ENCODE assay signal across 8 cellular contexts in genomic region chrX:107826286-107827136, GRCh38. TPM values are rescaled to one million over a fixed set of nuclear protein-coding genes. Genes with fewer than 3 reads are reported as not detected.
DNase-seq lines count a peak whose midpoint lies in the region.

No MANE protein-coding gene starts in this region.

- H3K4me3 Mint-ChIP-seq in stimulated activated naive CD8-positive, alpha-beta T cell treated with anti-CD3 and anti-CD28 coated beads, Interleukin-15, Interleukin-2, amounts not matched to agents 100 ng/mL and 50 ng/mL, for 24 hours, result peak overlapping the region; percentile 85

- H3K9me3 ChIP-seq in mucosa of rectum (ENCODE audit: control insufficient read depth in 2 of 2, low read length in 2 of 2), result no peaks in the 10 kb centered on the region

- DNase-seq in DMS 273 (lab: John Stamatoyannopoulos, UW; ENCODE audit: unreplicated experiment), result peak; percentile 85
- peak; percentile 14 for DNase-seq in H4 (ENCODE audit: low spot score)
- DNase-seq in NCI-H128 (lab: John Stamatoyannopoulos, UW; ENCODE audit: unreplicated experiment), result peak; percentile 2
- peak; percentile 14 for DNase-seq in activated T-cell treated with anti-CD3 and anti-CD28 coated beads for 1 hour (ENCODE audit: low read depth)
- no peak for DNase-seq in epithelial cell of prostate (ENCODE audit: low read depth, low spot score)
- no peak for DNase-seq in NCI-H1048 (lab: John Stamatoyannopoulos, UW)

- peaks cover 0 to 2% of the 10 kb centered on the region in 2 donors for H3K4me1 ChIP-seq in mucosa of rectum (ENCODE audit: control insufficient read depth in 2 of 2, insufficient read depth in 2 of 2, low read length in 2 of 2)

- H3K27ac Mint-ChIP-seq in stimulated activated naive CD8-positive, alpha-beta T cell treated with anti-CD3 and anti-CD28 coated beads, Interleukin-15, Interleukin-2, amounts not matched to agents 100 ng/mL and 50 ng/mL, for 24 hours, result peak overlapping the region; percentile 84

- peak overlapping the region; percentile 8 to 56 for H3K9ac ChIP-seq in mucosa of rectum (ENCODE audit: low read depth in 1 of 2, low read length in 2 of 2)

- peaks cover 40% of the 10 kb centered on the region for H3K4me1 Mint-ChIP-seq in stimulated activated naive CD8-positive, alpha-beta T cell treated with anti-CD3 and anti-CD28 coated beads, Interleukin-15, Interleukin-2, amounts not matched to agents 100 ng/mL and 50 ng/mL, for 24 hours (ENCODE audit: low read depth)

- peaks cover 3% of the 10 kb centered on the region for H3K27me3 Mint-ChIP-seq in stimulated activated naive CD8-positive, alpha-beta T cell treated with anti-CD3 and anti-CD28 coated beads, Interleukin-15, Interleukin-2, amounts not matched to agents 100 ng/mL and 50 ng/mL, for 24 hours

- no peaks in the 10 kb centered on the region for H3K36me3 ChIP-seq in mucosa of rectum (ENCODE audit: control insufficient read depth in 2 of 2, insufficient read depth in 2 of 2, low read length in 2 of 2)

- no peaks in the 10 kb centered on the region for H3K9me3 Mint-ChIP-seq in stimulated activated naive CD8-positive, alpha-beta T cell treated with anti-CD3 and anti-CD28 coated beads, Interleukin-15, Interleukin-2, amounts not matched to agents 100 ng/mL and 50 ng/mL, for 24 hours

- no peaks in the 10 kb centered on the region for H3K27me3 ChIP-seq in mucosa of rectum (ENCODE audit: control insufficient read depth in 2 of 2, insufficient read depth in 2 of 2, low read length in 2 of 2)

- peak overlapping the region; percentile 54 to 63 for H3K4me3 ChIP-seq in mucosa of rectum (ENCODE audit: low read length in 2 of 2)

- H3K27ac ChIP-seq in epithelial cell of prostate (peak overlapping the region; percentile 73), mucosa of rectum (ENCODE audit: low read depth in 2 of 2, low read length in 2 of 2) (peak overlapping the region; percentile 67 to 70)

- no peaks in the 10 kb centered on the region for H3K36me3 Mint-ChIP-seq in stimulated activated naive CD8-positive, alpha-beta T cell treated with anti-CD3 and anti-CD28 coated beads, Interleukin-15, Interleukin-2, amounts not matched to agents 100 ng/mL and 50 ng/mL, for 24 hours (ENCODE audit: low read depth)

RNA-seq across cellular contexts. Expression of gene MID2, which starts 0.8 kb away (rescaled TPM):
- 13.4 and 14.2 TPM in 2 replicates for total RNA-seq in H4 (2014; rRNA removed; shearing (Covaris generic))

RNA-seq across cellular contexts. Expression of gene NCBP2L, which starts 49.0 kb away (rescaled TPM):
- total RNA-seq in H4 (2014; rRNA removed; shearing (Covaris generic)), result not detected in 2 replicates

RNA-seq across cellular contexts. Expression of gene TSC22D3, which starts 50.9 kb away (rescaled TPM):
- 20.5 and 22.0 TPM in 2 replicates for total RNA-seq in H4 (2014; rRNA removed; shearing (Covaris generic))

Comparison
In these comparisons a context has a peak if more than half of its experiments do, and no peak if none do; other contexts are left out.
1. DNase-seq: peak in DMS 273 (single experiment), H4 (single experiment), NCI-H128 (single experiment) and activated T-cell treated with anti-CD3 and anti-CD28 coated beads for 1 hour (single experiment); none in epithelial cell of prostate (single experiment) and NCI-H1048 (single experiment).